Comparison of ENCODE assay signal across 8 cellular contexts in the genomic region with DNA sequence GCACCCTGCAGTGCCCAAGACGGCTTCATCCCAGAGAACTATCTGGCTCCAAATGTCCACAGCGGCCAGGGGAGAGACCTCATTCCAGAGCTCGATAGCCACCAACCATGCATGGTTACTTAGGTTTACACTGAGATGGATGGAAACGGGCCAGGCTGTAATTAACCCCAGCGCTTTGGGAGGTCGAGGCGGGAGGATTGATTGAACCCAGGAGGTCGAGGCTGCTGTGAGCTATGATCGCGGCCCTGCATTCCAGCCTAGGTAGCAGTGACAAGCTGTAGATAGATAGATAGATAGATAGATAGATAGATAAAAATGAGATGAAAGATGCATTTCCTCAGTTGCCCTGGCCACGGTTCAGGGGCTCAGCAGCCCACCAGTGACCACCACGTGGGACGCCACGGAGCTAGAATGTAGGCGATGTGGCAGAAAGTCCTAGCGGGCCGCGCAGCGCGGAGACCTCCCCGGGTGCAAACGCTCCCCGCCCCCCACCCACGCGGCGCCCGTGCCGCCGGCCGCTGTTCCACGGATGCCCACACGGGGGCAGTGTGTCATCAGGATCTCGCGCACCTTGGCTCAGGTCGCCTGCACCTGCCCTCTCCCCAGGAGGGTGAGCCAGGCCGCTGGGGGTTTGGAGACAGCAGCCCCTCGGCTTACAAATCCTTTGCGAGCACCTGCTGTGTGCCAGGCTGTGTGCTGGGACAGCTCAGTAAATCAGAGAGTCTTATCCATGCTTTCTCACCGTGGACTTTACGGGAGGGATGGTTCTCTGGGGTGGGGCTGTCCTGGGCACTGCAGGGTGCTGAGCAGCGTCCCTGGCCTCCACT. TPM values are rescaled to one million over a fixed set of nuclear protein-coding genes. Genes with fewer than 3 reads are reported as not detected.
DNase-seq lines count a peak whose midpoint lies in the region; ATAC-seq lines count a peak whose summit lies in the region.

No MANE protein-coding gene starts in this region.

- H3K9me3 Mint-ChIP-seq in activated CD4-positive, alpha-beta T cell treated with anti-CD3 and anti-CD28 coated beads, Interleukin-2, amount 10 ng/mL, durations not matched to agents 7 days and 5 days, result no peaks in the 10 kb centered on the region
- no peaks in the 10 kb centered on the region for H3K9me3 Mint-ChIP-seq in naive B cell
- H3K9me3 Mint-ChIP-seq in stimulated activated naive B cell treated with anti-CD40 and anti-IgM and Interleukin-4, amounts not matched to agents 10 μg/mL and 1 μg/mL and 100 μg/mL, for 72 hours, result no peaks in the 10 kb centered on the region

- no peak overlapping the region for H3K4me3 Mint-ChIP-seq in activated CD4-positive, alpha-beta T cell treated with anti-CD3 and anti-CD28 coated beads, Interleukin-2, amount 10 ng/mL, durations not matched to agents 7 days and 5 days
- peak overlapping the region in 5 of 8 donors; percentile 32 to 54 (median 48) for H3K4me3 Mint-ChIP-seq in naive B cell
- H3K4me3 Mint-ChIP-seq in stimulated activated naive B cell treated with anti-CD40 and anti-IgM and Interleukin-4, amounts not matched to agents 10 μg/mL and 1 μg/mL and 100 μg/mL, for 72 hours, result peak overlapping the region; percentile 31 to 46

- POLR2A ChIA-PET in activated CD4-positive, alpha-beta T cell treated with anti-CD3 and anti-CD28 coated beads, Interleukin-2, amount 10 ng/mL, durations not matched to agents 7 days and 5 days (lab: Charles Lee), result no interaction called here

- H3K27ac Mint-ChIP-seq in activated CD4-positive, alpha-beta T cell treated with anti-CD3 and anti-CD28 coated beads, Interleukin-2, amount 10 ng/mL, durations not matched to agents 7 days and 5 days, result peak overlapping the region; percentile 19
- peak overlapping the region in 2 of 6 donors; percentile 33 to 88 for H3K27ac Mint-ChIP-seq in naive B cell
- peak overlapping the region; percentile 79 for H3K27ac Mint-ChIP-seq in stimulated activated naive B cell treated with anti-CD40 and anti-IgM and Interleukin-4, amounts not matched to agents 10 μg/mL and 1 μg/mL and 100 μg/mL, for 72 hours

- ATAC-seq in naive B cell (ENCODE audit: low read depth in 2 of 2) (peak; percentile 93 to 95), HG03095 (IDR thresholded peaks at IDR 0.05; ENCODE audit: unreplicated experiment) (no peak)
- peak; percentile 84 to 87 for ATAC-seq in stimulated activated naive B cell treated with anti-CD40 and anti-IgM and Interleukin-4, amounts not matched to agents 10 μg/mL and 1 μg/mL and 100 μg/mL, for 72 hours (replicated peaks)

- no peaks in the 10 kb centered on the region for H3K27me3 Mint-ChIP-seq in activated CD4-positive, alpha-beta T cell treated with anti-CD3 and anti-CD28 coated beads, Interleukin-2, amount 10 ng/mL, durations not matched to agents 7 days and 5 days
- H3K27me3 Mint-ChIP-seq in naive B cell, result no peaks in the 10 kb centered on the region
- H3K27me3 Mint-ChIP-seq in stimulated activated naive B cell treated with anti-CD40 and anti-IgM and Interleukin-4, amounts not matched to agents 10 μg/mL and 1 μg/mL and 100 μg/mL, for 72 hours, result no peaks in the 10 kb centered on the region

- peaks cover 8% of the 10 kb centered on the region for H3K4me1 Mint-ChIP-seq in activated CD4-positive, alpha-beta T cell treated with anti-CD3 and anti-CD28 coated beads, Interleukin-2, amount 10 ng/mL, durations not matched to agents 7 days and 5 days
- H3K4me1 Mint-ChIP-seq in naive B cell, result peaks cover 3 to 16% (median 14%) of the 10 kb centered on the region in 3 donors
- peaks cover 8 to 15% of the 10 kb centered on the region in 2 donors for H3K4me1 Mint-ChIP-seq in stimulated activated naive B cell treated with anti-CD40 and anti-IgM and Interleukin-4, amounts not matched to agents 10 μg/mL and 1 μg/mL and 100 μg/mL, for 72 hours

- DNase-seq in GDM1 (lab: John Stamatoyannopoulos, UW) (peak; percentile 26), NCI-H1417 (lab: John Stamatoyannopoulos, UW) (peak; percentile 78 to 91 (median 87)), naive B cell (peak; percentile 67), SKM-1 treated with dmso at 0.1 percent for 144 hours (lab: John Stamatoyannopoulos, UW; ENCODE audit: unreplicated experiment) (no peak)
- DNase-seq in activated CD4-positive, alpha-beta T cell treated with anti-CD3 and anti-CD28 coated beads, Interleukin-2, amount 10 ng/mL, durations not matched to agents 7 days and 5 days, result peak; percentile 75
- peak; percentile 75 for DNase-seq in effector CD4-positive, alpha-beta T cell
- DNase-seq in stimulated activated naive B cell treated with anti-CD40 and anti-IgM and Interleukin-4, amounts not matched to agents 10 μg/mL and 1 μg/mL and 100 μg/mL, for 72 hours, result peak; percentile 45

- no peaks in the 10 kb centered on the region for H3K36me3 Mint-ChIP-seq in activated CD4-positive, alpha-beta T cell treated with anti-CD3 and anti-CD28 coated beads, Interleukin-2, amount 10 ng/mL, durations not matched to agents 7 days and 5 days (ENCODE audit: low read depth)
- no peaks in the 10 kb centered on the region for H3K36me3 Mint-ChIP-seq in naive B cell
- no peaks in the 10 kb centered on the region for H3K36me3 Mint-ChIP-seq in stimulated activated naive B cell treated with anti-CD40 and anti-IgM and Interleukin-4, amounts not matched to agents 10 μg/mL and 1 μg/mL and 100 μg/mL, for 72 hours

- CTCF ChIA-PET in activated CD4-positive, alpha-beta T cell treated with anti-CD3 and anti-CD28 coated beads, Interleukin-2, amount 10 ng/mL, durations not matched to agents 7 days and 5 days (lab: Charles Lee), result interaction anchor here (0.5 to 2.5 kb wide), 12 partner anchors 10 to 527 kb away, joined by 3 to 8 read pairs (median 4); partner anchors contain the start of gene GNA11

RNA-seq across cellular contexts. Expression of gene TLE5, which starts 13.5 kb away (rescaled TPM):
- 100 to 1,000 TPM; 837 to 960 TPM for total RNA-seq in activated CD4-positive, alpha-beta T cell treated with anti-CD3 and anti-CD28 coated beads, Interleukin-2, amount 10 ng/mL, durations not matched to agents 7 days and 5 days
- 100 to 1,000 TPM; 294 to 651 (median 379) TPM for polyA plus RNA-seq in naive B cell (ENCODE audit: low read depth in 6 of 6)

RNA-seq across cellular contexts. Expression of gene GNA11, which starts 18.3 kb away (rescaled TPM):
- under 1 TPM; 0.79 to 0.87 TPM for total RNA-seq in activated CD4-positive, alpha-beta T cell treated with anti-CD3 and anti-CD28 coated beads, Interleukin-2, amount 10 ng/mL, durations not matched to agents 7 days and 5 days
- polyA plus RNA-seq in naive B cell (ENCODE audit: low read depth in 6 of 6), result 1 to 10 TPM in 2 of 6 donors, under 1 TPM in 3, not detected in 1; 0.23 to 1.2 (median 0.99) TPM

RNA-seq across cellular contexts. Expression of gene TLE2, which starts 46.7 kb away (rescaled TPM):
- under 1 TPM; 0.99 to 1.00 TPM for total RNA-seq in activated CD4-positive, alpha-beta T cell treated with anti-CD3 and anti-CD28 coated beads, Interleukin-2, amount 10 ng/mL, durations not matched to agents 7 days and 5 days
- 1 to 10 TPM in 4 of 6 donors, under 1 TPM in 1, not detected in 1; 0.84 to 2.3 (median 1.9) TPM for polyA plus RNA-seq in naive B cell (ENCODE audit: low read depth in 6 of 6)
